Comparison of ENCODE assay signal across 8 cellular contexts in the genomic region with DNA sequence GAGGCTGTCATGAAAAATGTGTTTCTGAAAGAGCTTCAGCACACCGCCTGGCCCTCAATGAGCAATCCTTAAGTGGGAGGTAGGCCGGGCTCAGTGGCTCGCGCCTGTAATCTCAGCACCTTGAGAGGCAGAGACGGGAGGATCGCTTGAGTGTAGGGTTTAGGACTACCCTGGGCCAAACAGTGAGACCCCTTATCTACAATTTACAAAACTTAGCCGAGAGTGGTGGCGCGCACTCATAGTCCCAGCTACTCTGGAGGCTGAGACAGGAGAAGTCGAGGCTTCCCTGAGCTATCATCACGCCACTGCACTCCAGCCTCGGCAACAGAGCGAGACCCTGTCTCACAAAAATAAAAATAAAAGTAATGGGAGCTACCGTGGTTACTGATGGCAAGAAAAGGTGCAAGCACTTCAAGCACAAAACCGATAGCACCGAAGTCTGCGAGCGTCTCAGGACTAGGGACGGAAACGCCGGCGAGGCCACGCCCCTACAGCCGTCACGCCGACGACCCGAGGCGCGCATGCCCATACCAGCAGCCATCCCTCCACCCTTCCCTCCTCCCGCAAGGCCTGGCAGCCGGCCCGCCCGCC. TPM values are rescaled to one million over a fixed set of nuclear protein-coding genes. Genes with fewer than 3 reads are reported as not detected.
DNase-seq lines count a peak whose midpoint lies in the region; FAIRE-seq and TF ChIP-seq lines count a peak whose summit lies in the region.

No MANE protein-coding gene starts in this region.

- TF ChIP-seq CTCF in LNCaP clone FGC (IDR thresholded peaks at IDR 0.05; ENCODE audit: control insufficient read depth, extremely low read depth, insufficient read depth), result no peak

- H3K4me1 ChIP-seq in SJCRH30, result peaks cover 3% of the 10 kb centered on the region; the same call in 1 of the 2 replicates
- H3K4me1 ChIP-seq in neuron (ENCODE audit: insufficient read depth, low read length), result peaks cover 12% of the 10 kb centered on the region

- H3K9me3 ChIP-seq in SJCRH30 (replicated peaks), result no peaks in the 10 kb centered on the region
- no peaks in the 10 kb centered on the region for H3K9me3 ChIP-seq in neuron (ENCODE audit: low read length)

- peak overlapping the region; percentile 91 for H3K27ac ChIP-seq in SJCRH30

- H3K36me3 ChIP-seq in SJCRH30 (peaks cover 32% of the 10 kb centered on the region), neuron (ENCODE audit: insufficient read depth, low read length) (peaks cover 30% of the 10 kb centered on the region)

- DNase-seq in ELF-1 (ENCODE audit: low read depth, low spot score) (peak; percentile 86), H54 (ENCODE audit: insufficient read length, low spot score) (peak; percentile 83), LNCaP clone FGC (ENCODE audit: low read depth) (no peak), SJCRH30 (peak; percentile 82 to 83), foreskin melanocyte (peak; percentile 67), stromal cell of bone marrow (ENCODE audit: low read depth) (peak; percentile 55)
- DNase-seq in activated gamma-delta T cell treated with anti-CD3 and anti-CD28 coated beads, Interleukin-2, amount 50 U/mL, for 16 hours (ENCODE audit: low read depth), result peak; percentile 84

- TF ChIP-seq POLR2A in H54 (IDR thresholded peaks at IDR 0.05; ENCODE audit: low read depth, low read length), result peak; percentile 45; the same call in 1 of the 2 replicates

- H3K4me3 ChIP-seq in LNCaP clone FGC (ENCODE audit: low read depth, low read length) (peak overlapping the region; percentile 80), SJCRH30 (peak overlapping the region; percentile 99), neuron (ENCODE audit: low read length) (peak overlapping the region; percentile 97)

- peak overlapping the region; percentile 62 for H2AFZ ChIP-seq in neuron (ENCODE audit: low read depth, low read length)

- H3K27me3 ChIP-seq in SJCRH30 (no peaks in the 10 kb centered on the region), neuron (ENCODE audit: insufficient read depth, low read length) (no peaks in the 10 kb centered on the region)

- FAIRE-seq in H54 (lab: Jason Lieb, UNC), result peak; percentile 20

RNA-seq across cellular contexts. Expression of a gene that starts 0.6 kb away (rescaled TPM):
- 54.4 and 66.1 TPM in 2 replicates for total RNA-seq in SJCRH30 (2014; rRNA removed; shearing (Covaris generic))

RNA-seq across cellular contexts. Expression of a gene that starts 22.8 kb away (rescaled TPM):
- total RNA-seq in SJCRH30 (2014; rRNA removed; shearing (Covaris generic)), result 1.8 and 2.0 TPM in 2 replicates

RNA-seq across cellular contexts. Expression of a gene that starts 43.5 kb away (rescaled TPM):
- total RNA-seq in SJCRH30 (2014; rRNA removed; shearing (Covaris generic)), result 0.08 and 0.14 TPM in 2 replicates
